25 cellular contexts compared by ENCODE assay signal in the genomic region with DNA sequence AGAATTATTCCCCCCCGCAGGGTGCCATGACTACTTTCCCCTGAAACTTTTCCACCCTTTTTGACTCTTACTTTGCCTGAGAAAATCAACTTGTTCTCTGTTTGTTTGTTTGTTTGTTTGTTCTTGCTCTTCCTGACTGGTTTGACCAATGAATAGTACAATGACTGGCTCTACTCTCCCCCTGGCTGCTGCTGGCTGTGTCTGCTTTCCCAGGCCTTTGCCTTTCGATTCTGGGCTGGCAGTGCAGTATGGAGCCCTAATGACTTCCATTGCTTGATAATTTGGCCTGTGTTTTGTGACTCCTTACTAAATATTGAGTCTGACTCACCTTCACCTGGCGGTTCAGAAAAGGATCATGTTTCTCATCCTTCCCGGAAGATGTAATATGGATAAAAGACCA.
"Had no signal": no experiment of that assay in that cellular context is flagged by ENCODE, and none has a peak within 500 bp of the region (broad histone marks: within the 10 kb centered on the region; RNA-seq: fewer than 3 reads in every experiment).

No MANE protein-coding gene starts in this region.

- ATAC-seq: activated CD4-positive, CD25-positive, alpha-beta regulatory T cell treated with anti-CD3 and anti-CD28 coated beads, Interleukin-2, amount 50 U/mL, for 24 hours; activated CD8-positive, alpha-beta T cell treated with anti-CD3 and anti-CD28 coated beads for 36 hours; activated T-cell treated with anti-CD3 and anti-CD28 coated beads, Interleukin-2, amount 50 U/mL, for 72 hours had no signal

- DNase-seq: activated CD4-positive, alpha-beta T cell treated with anti-CD3 and anti-CD28 coated beads for 4 hours; activated CD8-positive, alpha-beta memory T cell treated with anti-CD3 and anti-CD28 coated beads, Interleukin-2, amount 50 U/mL, for 4 hours; activated CD8-positive, alpha-beta T cell treated with anti-CD3 and anti-CD28 coated beads for 36 hours; activated gamma-delta T cell treated with Interleukin-2 at 50 U/mL for 16 hours; activated naive CD4-positive, alpha-beta T cell treated with anti-CD3 and anti-CD28 coated beads, Interleukin-2, amount 10 ng/mL, durations not matched to agents 7 days and 5 days; activated naive CD8-positive, alpha-beta T cell treated with anti-CD3 and anti-CD28 coated beads for 36 hours; activated T-cell treated with anti-CD3 and anti-CD28 coated beads, Interleukin-2, amount 50 U/mL, for 72 hours; brain microvascular endothelial cell; cerebellar nuclear complex; Kasumi-1; NCI-H1105 treated with DMSO at 0.1 percent for 48 hours; NCI-H1436 treated with DMSO at 0.1 percent for 48 hours; NCI-H187; NCI-H2081; NCI-H524; NCI-H774; NK-92 treated with Interleukin-12 subunit alpha and Interleukin-12 subunit beta, amount 100 ng/mL, for 24 hours; Peyer's patch; Right ventricle myocardium superior; SJCRH30; SK-N-SH; T-helper 1 cell had no signal

- H3K9me3 ChIP-seq: Peyer's patch, SJCRH30, SK-N-SH had no signal

- H3K4me2 ChIP-seq: SK-N-SH had no signal

- H3K27me3 ChIP-seq: brain microvascular endothelial cell, Peyer's patch, SJCRH30 had no signal

- H3K36me3 ChIP-seq: brain microvascular endothelial cell, Peyer's patch, SJCRH30 had no signal

- H3K4me1 ChIP-seq: Peyer's patch, SJCRH30 had no signal

- H3K9ac ChIP-seq: SK-N-SH had no signal

- H3K4me3 ChIP-seq: Peyer's patch, SJCRH30 had no signal

- FAIRE-seq: colon had no signal

- H3K27ac ChIP-seq: brain microvascular endothelial cell, Peyer's patch, RWPE1, SJCRH30 had no signal
